In genomic region chr1:44807364-44808062, GRCh38 we compare ENCODE assay signal across 8 cellular contexts. TPM values are rescaled to one million over a fixed set of nuclear protein-coding genes. Genes with fewer than 3 reads are reported as not detected.
DNase-seq lines count a peak whose midpoint lies in the region; ATAC-seq and TF ChIP-seq lines count a peak whose summit lies in the region.

No MANE protein-coding gene starts in this region.

- H4K20me1 ChIP-seq in fibroblast of lung (ENCODE audit: control insufficient read depth, extremely low read depth, insufficient read depth, low read length): no peaks in the 10 kb centered on the region

- H3K4me1 Mint-ChIP-seq in activated T-helper 17 cell treated with anti-CD3 and anti-CD28 coated beads, Interleukin-2, amount 50 U/mL, for 72 hours: peaks cover 44% of the 10 kb centered on the region
- H3K4me1 Mint-ChIP-seq in naive B cell: peaks cover 51 to 67% (median 64%) of the 10 kb centered on the region in 3 donors
- H3K4me1 Mint-ChIP-seq in stimulated activated memory B cell treated with anti-CD40 and anti-IgM and Interleukin-4, amounts not matched to agents 10 μg/mL and 1 μg/mL and 100 μg/mL, for 72 hours: peaks cover 81% of the 10 kb centered on the region

- peak overlapping the region; percentile 100 for H3K27ac ChIP-seq in fibroblast of lung (ENCODE audit: insufficient read depth, low read length)

- no peak overlapping the region for H2AFZ ChIP-seq in fibroblast of lung (ENCODE audit: low read length)

- no peaks in the 10 kb centered on the region for H3K9me3 ChIP-seq in fibroblast of lung (ENCODE audit: control insufficient read depth, insufficient read depth, low read depth, low read length)

- no peaks in the 10 kb centered on the region for H3K27me3 ChIP-seq in fibroblast of lung (ENCODE audit: control insufficient read depth, insufficient read depth, low read length)

- peak overlapping the region; percentile 93 for H3K4me2 ChIP-seq in fibroblast of lung (ENCODE audit: extremely low read depth, insufficient read depth, low read length)

- H3K9ac ChIP-seq in fibroblast of lung (ENCODE audit: insufficient read depth, low read length): peak overlapping the region; percentile 92

- peak overlapping the region; percentile 91 for H3K4me3 Mint-ChIP-seq in activated T-helper 17 cell treated with anti-CD3 and anti-CD28 coated beads, Interleukin-2, amount 50 U/mL, for 72 hours
- peak overlapping the region; percentile 45 to 82 (median 74) for H3K4me3 Mint-ChIP-seq in naive B cell
- peak overlapping the region; percentile 45 for H3K4me3 Mint-ChIP-seq in stimulated activated memory B cell treated with anti-CD40 and anti-IgM and Interleukin-4, amounts not matched to agents 10 μg/mL and 1 μg/mL and 100 μg/mL, for 72 hours

- H3K4me1 ChIP-seq in fibroblast of lung (ENCODE audit: control insufficient read depth, extremely low read depth, insufficient read depth, low read length): peaks cover 74% of the 10 kb centered on the region

- peak overlapping the region; percentile 99 for H3K27ac Mint-ChIP-seq in activated T-helper 17 cell treated with anti-CD3 and anti-CD28 coated beads, Interleukin-2, amount 50 U/mL, for 72 hours
- peak overlapping the region; percentile 96 to 99 (median 98) for H3K27ac Mint-ChIP-seq in naive B cell
- H3K27ac Mint-ChIP-seq in stimulated activated memory B cell treated with anti-CD40 and anti-IgM and Interleukin-4, amounts not matched to agents 10 μg/mL and 1 μg/mL and 100 μg/mL, for 72 hours: peak overlapping the region; percentile 96

- H3K4me3 ChIP-seq in fibroblast of lung (replicated peaks in 1 of 4; ENCODE audit: control extremely low read depth in 1 of 4, insufficient read depth in 1 of 4, low read depth in 3 of 4, low read length in 4 of 4): peak overlapping the region; percentile 3 to 64 (median 36)

- ATAC-seq in HG03159 (IDR thresholded peaks at IDR 0.05; ENCODE audit: unreplicated experiment): peak; percentile 40
- ATAC-seq in activated T-helper 17 cell treated with anti-CD3 and anti-CD28 coated beads, Interleukin-2, amount 50 U/mL, for 72 hours (replicated peaks): peak; percentile 59
- peak; percentile 68 to 70 for ATAC-seq in naive B cell (ENCODE audit: low read depth in 2 of 2)
- ATAC-seq in stimulated activated memory B cell treated with anti-CD40 and anti-IgM and Interleukin-4, amounts not matched to agents 10 μg/mL and 1 μg/mL and 100 μg/mL, for 72 hours: peak; percentile 70

- H3K79me2 ChIP-seq in fibroblast of lung (ENCODE audit: control insufficient read depth, insufficient read depth, low read length): peaks cover 48% of the 10 kb centered on the region

- no peak for TF ChIP-seq CTCF in GM13976 (IDR thresholded peaks at IDR 0.05; ENCODE audit: borderline replicate concordance, control extremely low read depth, extremely low read depth, insufficient read depth, missing control alignments)
- no peak for TF ChIP-seq CTCF in fibroblast of lung (conservative IDR thresholded peaks at IDR 0.05 in 1 of 2, IDR thresholded peaks at IDR 0.05 in 1 of 2; ENCODE audit: low read depth in 1 of 2, low read length in 2 of 2)

- in situ Hi-C loops in GM13976 (cut with MboI; ENCODE audit: low sequenced_read_pairs, unreplicated experiment): no loop called here

- H3K27me3 Mint-ChIP-seq in activated T-helper 17 cell treated with anti-CD3 and anti-CD28 coated beads, Interleukin-2, amount 50 U/mL, for 72 hours: no peaks in the 10 kb centered on the region
- no peaks in the 10 kb centered on the region for H3K27me3 Mint-ChIP-seq in naive B cell
- no peaks in the 10 kb centered on the region for H3K27me3 Mint-ChIP-seq in stimulated activated memory B cell treated with anti-CD40 and anti-IgM and Interleukin-4, amounts not matched to agents 10 μg/mL and 1 μg/mL and 100 μg/mL, for 72 hours

- DNase-seq in GM13976 (ENCODE audit: low spot score): peak; percentile 80
- DNase-seq in RKO (ENCODE audit: low spot score): peak; percentile 87
- DNase-seq in fibroblast of lung (ENCODE audit: low read depth in 2 of 2): peak; percentile 99 to 100
- peak; percentile 81 for DNase-seq in naive B cell
- DNase-seq in DMS114 treated with DMSO at 0.1 percent for 48 hours (lab: John Stamatoyannopoulos, UW; ENCODE audit: unreplicated experiment): no peak

- no peaks in the 10 kb centered on the region for H3K9me3 Mint-ChIP-seq in activated T-helper 17 cell treated with anti-CD3 and anti-CD28 coated beads, Interleukin-2, amount 50 U/mL, for 72 hours
- no peaks in the 10 kb centered on the region for H3K9me3 Mint-ChIP-seq in naive B cell
- H3K9me3 Mint-ChIP-seq in stimulated activated memory B cell treated with anti-CD40 and anti-IgM and Interleukin-4, amounts not matched to agents 10 μg/mL and 1 μg/mL and 100 μg/mL, for 72 hours: no peaks in the 10 kb centered on the region

- peaks cover 39% of the 10 kb centered on the region for H3K36me3 ChIP-seq in fibroblast of lung (ENCODE audit: control insufficient read depth, insufficient read depth, low read length)

- H3K36me3 Mint-ChIP-seq in activated T-helper 17 cell treated with anti-CD3 and anti-CD28 coated beads, Interleukin-2, amount 50 U/mL, for 72 hours (ENCODE audit: low read depth): peaks cover 95% of the 10 kb centered on the region
- peaks cover 0 to 8% of the 10 kb centered on the region in 2 donors for H3K36me3 Mint-ChIP-seq in naive B cell
- H3K36me3 Mint-ChIP-seq in stimulated activated memory B cell treated with anti-CD40 and anti-IgM and Interleukin-4, amounts not matched to agents 10 μg/mL and 1 μg/mL and 100 μg/mL, for 72 hours: peaks cover 38% of the 10 kb centered on the region

RNA-seq across cellular contexts. Expression of gene DYNLT4, which starts 0.4 kb away (rescaled TPM):
- total RNA-seq in activated T-helper 17 cell treated with anti-CD3 and anti-CD28 coated beads, Interleukin-2, amount 50 U/mL, for 72 hours: 1 to 10 TPM in 1 of 2 donors, under 1 TPM in 1; 0.56 to 1.2 TPM
- 0.51 and 0.66 TPM in 2 replicates for total RNA-seq in fibroblast of lung
- polyA plus RNA-seq in fibroblast of lung (not detected in 2 replicates), naive B cell (ENCODE audit: low read depth in 6 of 6) (not detected)
- polyA plus RNA-seq in fibroblast of lung (2012): 0.19 and 0.37 TPM in 2 replicates
- polyA minus RNA-seq in fibroblast of lung (ENCODE audit: low replicate concordance): not detected in 2 replicates

RNA-seq across cellular contexts. Expression of gene BTBD19, which starts 0.8 kb away (rescaled TPM):
- 10 to 100 TPM; 15.9 to 62.7 TPM for total RNA-seq in activated T-helper 17 cell treated with anti-CD3 and anti-CD28 coated beads, Interleukin-2, amount 50 U/mL, for 72 hours
- 3.9 and 5.0 TPM in 2 replicates for total RNA-seq in fibroblast of lung
- polyA plus RNA-seq in fibroblast of lung (5.6 and 8.7 TPM in 2 replicates), naive B cell (ENCODE audit: low read depth in 6 of 6) (under 1 TPM in 3 of 6 donors, not detected in 3; 0.09 to 0.57 (median 0.31) TPM)
- polyA plus RNA-seq in fibroblast of lung (2012): 4.7 and 8.4 TPM in 2 replicates
- 15.1 and 16.2 TPM in 2 replicates for polyA minus RNA-seq in fibroblast of lung (ENCODE audit: low replicate concordance)

RNA-seq across cellular contexts. Expression of gene PLK3, which starts 7.3 kb away (rescaled TPM):
- total RNA-seq in activated T-helper 17 cell treated with anti-CD3 and anti-CD28 coated beads, Interleukin-2, amount 50 U/mL, for 72 hours: 10 to 100 TPM; 58.7 to 92.0 TPM
- 20.8 and 30.6 TPM in 2 replicates for total RNA-seq in fibroblast of lung
- polyA plus RNA-seq in fibroblast of lung: 12.2 and 22.6 TPM in 2 replicates
- polyA plus RNA-seq in fibroblast of lung (2012): 8.8 and 19.4 TPM in 2 replicates
- 48.0 and 58.2 TPM in 2 replicates for polyA minus RNA-seq in fibroblast of lung (ENCODE audit: low replicate concordance)
- 1 to 10 TPM; 2.6 to 9.2 (median 5.0) TPM for polyA plus RNA-seq in naive B cell (ENCODE audit: low read depth in 6 of 6)

RNA-seq across cellular contexts. Expression of gene BEST4, which starts 19.5 kb away (rescaled TPM):
- 1 to 10 TPM in 1 of 2 donors, under 1 TPM in 1; 0.97 to 2.0 TPM for total RNA-seq in activated T-helper 17 cell treated with anti-CD3 and anti-CD28 coated beads, Interleukin-2, amount 50 U/mL, for 72 hours
- under 0.01 and 0.17 TPM in 2 replicates for total RNA-seq in fibroblast of lung
- 0.10 and 0.11 TPM in 2 replicates for polyA plus RNA-seq in fibroblast of lung
- 0.08 TPM in 2 replicates for polyA plus RNA-seq in fibroblast of lung (2012)
- not detected in 2 replicates for polyA minus RNA-seq in fibroblast of lung (ENCODE audit: low replicate concordance)
- under 1 TPM in 1 of 6 donors, not detected in 5; 0.12 TPM for polyA plus RNA-seq in naive B cell (ENCODE audit: low read depth in 6 of 6)

RNA-seq across cellular contexts. Expression of gene RPS8, which starts 32.2 kb away (rescaled TPM):
- 1,000 to 10,000 TPM; 2,475 to 3,183 TPM for total RNA-seq in activated T-helper 17 cell treated with anti-CD3 and anti-CD28 coated beads, Interleukin-2, amount 50 U/mL, for 72 hours
- total RNA-seq in fibroblast of lung: 1,373 and 1,913 TPM in 2 replicates
- 1,895 and 2,098 TPM in 2 replicates for polyA plus RNA-seq in fibroblast of lung
- polyA plus RNA-seq in fibroblast of lung (2012): 2,285 and 2,608 TPM in 2 replicates
- polyA minus RNA-seq in fibroblast of lung (ENCODE audit: low replicate concordance): 229 and 279 TPM in 2 replicates
- 1,000 to 10,000 TPM in 5 of 6 donors, 100 to 1,000 TPM in 1; 896 to 1,302 (median 1,132) TPM for polyA plus RNA-seq in naive B cell (ENCODE audit: low read depth in 6 of 6)
